Comparison of ENCODE assay signal across 12 cellular contexts in genomic region chr1:228849011-228849541, GRCh38.
DNase-seq lines count a peak whose midpoint lies in the region; ATAC-seq and TF ChIP-seq lines count a peak whose summit lies in the region.
"Had no signal": no experiment of that assay in that cellular context is flagged by ENCODE, and none has a peak within 500 bp of the region (broad histone marks: within the 10 kb centered on the region; RNA-seq: fewer than 3 reads in every experiment).

No MANE protein-coding gene starts in this region.

- no peak overlapping the region for H3K27ac Mint-ChIP-seq in endothelial cell (ENCODE audit: unreplicated experiment)
- H3K27ac Mint-ChIP-seq: activated CD4-positive, alpha-beta memory T cell treated with anti-CD3 and anti-CD28 coated beads for 36 hours had no signal

- peak; percentile 61 for ATAC-seq in GM18502 (IDR thresholded peaks at IDR 0.05; ENCODE audit: poor library complexity, unreplicated experiment)
- ATAC-seq in GM21529 (IDR thresholded peaks at IDR 0.05; ENCODE audit: unreplicated experiment) = peak; percentile 77
- ATAC-seq in HG03565 (IDR thresholded peaks at IDR 0.05; ENCODE audit: unreplicated experiment) = peak; percentile 54
- peak; percentile 73 for ATAC-seq in left lobe of liver

- no peaks in the 10 kb centered on the region for H3K36me3 Mint-ChIP-seq in endothelial cell (ENCODE audit: low read depth, unreplicated experiment)
- H3K36me3 Mint-ChIP-seq: activated CD4-positive, alpha-beta memory T cell treated with anti-CD3 and anti-CD28 coated beads for 36 hours; naive B cell had no signal

- H3K4me1 Mint-ChIP-seq in endothelial cell (ENCODE audit: unreplicated experiment) = peaks cover 2% of the 10 kb centered on the region

- in situ Hi-C loops in ACHN (cut with HindIII; ENCODE audit: low pct_ligation_motif_present, low pct_unique_long_range_greater_than_20kb, low sequenced_read_pairs) = no loop called here

- no peak overlapping the region for H3K4me3 Mint-ChIP-seq in endothelial cell (ENCODE audit: unreplicated experiment)
- H3K4me3 Mint-ChIP-seq: activated CD4-positive, alpha-beta memory T cell treated with anti-CD3 and anti-CD28 coated beads for 36 hours; naive B cell had no signal

- no peak for TF ChIP-seq CTCF in endothelial cell (IDR thresholded peaks at IDR 0.05; ENCODE audit: unreplicated experiment)

- DNase-seq in left lobe of liver (ENCODE audit: low spot score) = no peak
- no peak for DNase-seq in NCI-H2107 treated with DMSO at 0.1 percent for 48 hours (lab: John Stamatoyannopoulos, UW; ENCODE audit: unreplicated experiment)
- no peak for DNase-seq in stimulated activated CD4-positive, alpha-beta T cell treated with anti-CD3 and anti-CD28 coated beads, Interleukin-4, amount 100 ng/mL, for 4 hours
- no peak for DNase-seq in ACHN
- DNase-seq in endothelial cell (ENCODE audit: low spot score) = no peak
- DNase-seq: activated CD4-positive, alpha-beta memory T cell treated with anti-CD3 and anti-CD28 coated beads for 36 hours; foreskin melanocyte; naive B cell; stimulated activated CD4-positive, alpha-beta T cell treated with anti-CD3 and anti-CD28 coated beads, Interleukin-4, amount 100 ng/mL, for 1 hour had no signal

- no peaks in the 10 kb centered on the region for H3K9me3 Mint-ChIP-seq in endothelial cell (ENCODE audit: unreplicated experiment)
- H3K9me3 Mint-ChIP-seq: activated CD4-positive, alpha-beta memory T cell treated with anti-CD3 and anti-CD28 coated beads for 36 hours had no signal

- no peaks in the 10 kb centered on the region for H3K27me3 Mint-ChIP-seq in endothelial cell (ENCODE audit: unreplicated experiment)
- H3K27me3 Mint-ChIP-seq: activated CD4-positive, alpha-beta memory T cell treated with anti-CD3 and anti-CD28 coated beads for 36 hours had no signal
